Comparison of ENCODE assay signal across 1 cellular context in the genomic region with DNA sequence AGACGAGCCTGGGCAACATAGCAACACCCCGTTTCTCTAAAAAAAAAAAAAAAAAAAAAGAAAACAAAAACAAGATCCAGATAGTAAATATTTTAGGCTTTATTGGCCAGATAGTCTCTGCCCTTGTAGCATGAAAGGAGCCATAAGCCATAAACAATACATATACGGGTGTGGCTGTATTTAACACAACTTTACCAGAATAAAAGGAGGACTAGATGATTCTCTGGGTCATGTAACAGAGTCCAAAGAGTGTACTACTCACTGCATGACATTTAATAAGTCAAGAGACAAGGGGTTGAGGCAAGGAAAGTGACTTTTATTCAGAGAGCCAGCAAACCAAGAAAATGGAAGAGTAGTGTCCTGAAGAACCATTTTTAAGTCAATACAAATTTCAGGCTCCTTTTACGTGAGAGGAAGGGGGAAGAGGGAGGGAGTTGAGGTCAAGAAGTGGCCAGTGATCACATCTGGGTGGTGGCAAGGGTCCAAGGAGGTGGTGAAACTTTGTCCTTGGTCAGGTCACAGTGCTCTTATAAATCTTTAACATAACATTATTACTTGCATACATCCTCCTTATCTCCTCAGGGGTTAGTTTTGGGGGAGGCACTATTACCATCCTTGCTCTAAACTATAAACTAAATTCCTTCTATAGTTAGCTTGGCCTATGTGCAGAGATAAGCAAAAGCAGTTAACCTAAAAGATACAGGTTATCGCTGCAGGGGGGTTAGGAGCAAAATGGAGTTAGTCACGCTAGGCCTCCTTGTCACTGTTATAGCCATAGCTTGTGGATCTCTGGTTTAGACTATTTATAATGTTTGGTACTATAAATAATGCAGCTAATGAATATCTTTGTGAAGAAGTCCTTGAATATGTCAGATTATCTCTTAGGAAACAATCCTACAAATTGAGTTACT.
TF ChIP-seq lines count a peak whose summit lies in the region.

No MANE protein-coding gene starts in this region.

TF ChIP-seq in K562, 482 proteins besides CTCF, POLR2A, EP300 and RAD21 (continues in another document):
- TF ChIP-seq, protein P1, sequence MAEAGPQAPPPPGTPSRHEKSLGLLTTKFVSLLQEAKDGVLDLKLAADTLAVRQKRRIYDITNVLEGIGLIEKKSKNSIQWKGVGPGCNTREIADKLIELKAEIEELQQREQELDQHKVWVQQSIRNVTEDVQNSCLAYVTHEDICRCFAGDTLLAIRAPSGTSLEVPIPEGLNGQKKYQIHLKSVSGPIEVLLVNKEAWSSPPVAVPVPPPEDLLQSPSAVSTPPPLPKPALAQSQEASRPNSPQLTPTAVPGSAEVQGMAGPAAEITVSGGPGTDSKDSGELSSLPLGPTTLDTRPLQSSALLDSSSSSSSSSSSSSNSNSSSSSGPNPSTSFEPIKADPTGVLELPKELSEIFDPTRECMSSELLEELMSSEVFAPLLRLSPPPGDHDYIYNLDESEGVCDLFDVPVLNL (CRISPR knock-in tag; IDR thresholded peaks at IDR 0.05; ENCODE audit: low read depth) = no peak
- TF ChIP-seq SMAD3 (CRISPR knock-in tag; conservative IDR thresholded peaks at IDR 0.05) = peak; percentile 97
- no peak for TF ChIP-seq RFX5 (IDR thresholded peaks at IDR 0.05; ENCODE audit: low read depth, low read length)
- TF ChIP-seq NFRKB (IDR thresholded peaks at IDR 0.05; ENCODE audit: low read depth) = no peak
- TF ChIP-seq, protein P2, sequence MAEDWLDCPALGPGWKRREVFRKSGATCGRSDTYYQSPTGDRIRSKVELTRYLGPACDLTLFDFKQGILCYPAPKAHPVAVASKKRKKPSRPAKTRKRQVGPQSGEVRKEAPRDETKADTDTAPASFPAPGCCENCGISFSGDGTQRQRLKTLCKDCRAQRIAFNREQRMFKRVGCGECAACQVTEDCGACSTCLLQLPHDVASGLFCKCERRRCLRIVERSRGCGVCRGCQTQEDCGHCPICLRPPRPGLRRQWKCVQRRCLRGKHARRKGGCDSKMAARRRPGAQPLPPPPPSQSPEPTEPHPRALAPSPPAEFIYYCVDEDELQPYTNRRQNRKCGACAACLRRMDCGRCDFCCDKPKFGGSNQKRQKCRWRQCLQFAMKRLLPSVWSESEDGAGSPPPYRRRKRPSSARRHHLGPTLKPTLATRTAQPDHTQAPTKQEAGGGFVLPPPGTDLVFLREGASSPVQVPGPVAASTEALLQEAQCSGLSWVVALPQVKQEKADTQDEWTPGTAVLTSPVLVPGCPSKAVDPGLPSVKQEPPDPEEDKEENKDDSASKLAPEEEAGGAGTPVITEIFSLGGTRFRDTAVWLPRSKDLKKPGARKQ (CRISPR knock-in tag; IDR thresholded peaks at IDR 0.05) = no peak
- TF ChIP-seq THRAP3 (IDR thresholded peaks at IDR 0.05; ENCODE audit: borderline replicate concordance) = 0 out of 2 replicates have a peak, but pooled peaks have one; percentile 20
- no peak for TF ChIP-seq NR2C1 (IDR thresholded peaks at IDR 0.05)
- peak; percentile 86 for TF ChIP-seq NR2C1 (tag; IDR thresholded peaks at IDR 0.05)
- TF ChIP-seq, protein P3, sequence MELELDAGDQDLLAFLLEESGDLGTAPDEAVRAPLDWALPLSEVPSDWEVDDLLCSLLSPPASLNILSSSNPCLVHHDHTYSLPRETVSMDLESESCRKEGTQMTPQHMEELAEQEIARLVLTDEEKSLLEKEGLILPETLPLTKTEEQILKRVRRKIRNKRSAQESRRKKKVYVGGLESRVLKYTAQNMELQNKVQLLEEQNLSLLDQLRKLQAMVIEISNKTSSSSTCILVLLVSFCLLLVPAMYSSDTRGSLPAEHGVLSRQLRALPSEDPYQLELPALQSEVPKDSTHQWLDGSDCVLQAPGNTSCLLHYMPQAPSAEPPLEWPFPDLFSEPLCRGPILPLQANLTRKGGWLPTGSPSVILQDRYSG (tag; conservative IDR thresholded peaks at IDR 0.05; ENCODE audit: low read depth) = peak; percentile 97
- peak; percentile 73; the same call in 1 of the 2 replicates for TF ChIP-seq TEAD2 (tag; IDR thresholded peaks at IDR 0.05)
- peak; percentile 94 for TF ChIP-seq DMBX1 (CRISPR knock-in tag; IDR thresholded peaks at IDR 0.05; ENCODE audit: borderline replicate concordance)
- TF ChIP-seq BRD9 (IDR thresholded peaks at IDR 0.05; ENCODE audit: low read depth, partially characterized antibody) = no peak
- TF ChIP-seq CXXC5 (CRISPR knock-in tag; IDR thresholded peaks at IDR 0.05) = peak; percentile 66
- TF ChIP-seq HIVEP1 (CRISPR knock-in tag; IDR thresholded peaks at IDR 0.05) = peak; percentile 86; the same call in 1 of the 2 replicates
- TF ChIP-seq, protein P4, sequence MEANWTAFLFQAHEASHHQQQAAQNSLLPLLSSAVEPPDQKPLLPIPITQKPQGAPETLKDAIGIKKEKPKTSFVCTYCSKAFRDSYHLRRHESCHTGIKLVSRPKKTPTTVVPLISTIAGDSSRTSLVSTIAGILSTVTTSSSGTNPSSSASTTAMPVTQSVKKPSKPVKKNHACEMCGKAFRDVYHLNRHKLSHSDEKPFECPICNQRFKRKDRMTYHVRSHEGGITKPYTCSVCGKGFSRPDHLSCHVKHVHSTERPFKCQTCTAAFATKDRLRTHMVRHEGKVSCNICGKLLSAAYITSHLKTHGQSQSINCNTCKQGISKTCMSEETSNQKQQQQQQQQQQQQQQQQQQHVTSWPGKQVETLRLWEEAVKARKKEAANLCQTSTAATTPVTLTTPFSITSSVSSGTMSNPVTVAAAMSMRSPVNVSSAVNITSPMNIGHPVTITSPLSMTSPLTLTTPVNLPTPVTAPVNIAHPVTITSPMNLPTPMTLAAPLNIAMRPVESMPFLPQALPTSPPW (CRISPR knock-in tag; IDR thresholded peaks at IDR 0.05) = peak; percentile 70
- no peak for TF ChIP-seq NRF1 (conservative IDR thresholded peaks at IDR 0.05 in 1 of 2, IDR thresholded peaks at IDR 0.05 in 1 of 2)
- TF ChIP-seq, protein P5, sequence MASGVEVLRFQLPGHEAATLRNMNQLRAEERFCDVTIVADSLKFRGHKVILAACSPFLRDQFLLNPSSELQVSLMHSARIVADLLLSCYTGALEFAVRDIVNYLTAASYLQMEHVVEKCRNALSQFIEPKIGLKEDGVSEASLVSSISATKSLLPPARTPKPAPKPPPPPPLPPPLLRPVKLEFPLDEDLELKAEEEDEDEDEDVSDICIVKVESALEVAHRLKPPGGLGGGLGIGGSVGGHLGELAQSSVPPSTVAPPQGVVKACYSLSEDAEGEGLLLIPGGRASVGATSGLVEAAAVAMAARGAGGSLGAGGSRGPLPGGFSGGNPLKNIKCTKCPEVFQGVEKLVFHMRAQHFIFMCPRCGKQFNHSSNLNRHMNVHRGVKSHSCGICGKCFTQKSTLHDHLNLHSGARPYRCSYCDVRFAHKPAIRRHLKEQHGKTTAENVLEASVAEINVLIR (CRISPR knock-in tag; IDR thresholded peaks at IDR 0.05) = peak; percentile 63
- TF ChIP-seq, protein P6, sequence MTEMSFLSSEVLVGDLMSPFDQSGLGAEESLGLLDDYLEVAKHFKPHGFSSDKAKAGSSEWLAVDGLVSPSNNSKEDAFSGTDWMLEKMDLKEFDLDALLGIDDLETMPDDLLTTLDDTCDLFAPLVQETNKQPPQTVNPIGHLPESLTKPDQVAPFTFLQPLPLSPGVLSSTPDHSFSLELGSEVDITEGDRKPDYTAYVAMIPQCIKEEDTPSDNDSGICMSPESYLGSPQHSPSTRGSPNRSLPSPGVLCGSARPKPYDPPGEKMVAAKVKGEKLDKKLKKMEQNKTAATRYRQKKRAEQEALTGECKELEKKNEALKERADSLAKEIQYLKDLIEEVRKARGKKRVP (CRISPR knock-in tag; IDR thresholded peaks at IDR 0.05) = peak; percentile 84
- TF ChIP-seq SRF (CRISPR knock-in tag; IDR thresholded peaks at IDR 0.05) = no peak
- TF ChIP-seq, protein P7, sequence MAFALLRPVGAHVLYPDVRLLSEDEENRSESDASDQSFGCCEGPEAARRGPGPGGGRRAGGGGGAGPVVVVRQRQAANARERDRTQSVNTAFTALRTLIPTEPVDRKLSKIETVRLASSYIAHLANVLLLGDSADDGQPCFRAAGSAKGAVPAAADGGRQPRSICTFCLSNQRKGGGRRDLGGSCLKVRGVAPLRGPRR (CRISPR knock-in tag; IDR thresholded peaks at IDR 0.05) = peak; percentile 91
- TF ChIP-seq ZNF57 (CRISPR knock-in tag; IDR thresholded peaks at IDR 0.05) = 0 out of 2 replicates have a peak, but pooled peaks have one; percentile 42
- TF ChIP-seq, protein P8, sequence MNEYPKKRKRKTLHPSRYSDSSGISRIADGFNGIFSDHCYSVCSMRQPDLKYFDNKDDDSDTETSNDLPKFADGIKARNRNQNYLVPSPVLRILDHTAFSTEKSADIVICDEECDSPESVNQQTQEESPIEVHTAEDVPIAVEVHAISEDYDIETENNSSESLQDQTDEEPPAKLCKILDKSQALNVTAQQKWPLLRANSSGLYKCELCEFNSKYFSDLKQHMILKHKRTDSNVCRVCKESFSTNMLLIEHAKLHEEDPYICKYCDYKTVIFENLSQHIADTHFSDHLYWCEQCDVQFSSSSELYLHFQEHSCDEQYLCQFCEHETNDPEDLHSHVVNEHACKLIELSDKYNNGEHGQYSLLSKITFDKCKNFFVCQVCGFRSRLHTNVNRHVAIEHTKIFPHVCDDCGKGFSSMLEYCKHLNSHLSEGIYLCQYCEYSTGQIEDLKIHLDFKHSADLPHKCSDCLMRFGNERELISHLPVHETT (CRISPR knock-in tag; conservative IDR thresholded peaks at IDR 0.05 in 1 of 2, IDR thresholded peaks at IDR 0.05 in 1 of 2) = peak in 1 of 2 experiments; percentile 95; a peak in 2 of 4 replicates
- TF ChIP-seq, protein P9, sequence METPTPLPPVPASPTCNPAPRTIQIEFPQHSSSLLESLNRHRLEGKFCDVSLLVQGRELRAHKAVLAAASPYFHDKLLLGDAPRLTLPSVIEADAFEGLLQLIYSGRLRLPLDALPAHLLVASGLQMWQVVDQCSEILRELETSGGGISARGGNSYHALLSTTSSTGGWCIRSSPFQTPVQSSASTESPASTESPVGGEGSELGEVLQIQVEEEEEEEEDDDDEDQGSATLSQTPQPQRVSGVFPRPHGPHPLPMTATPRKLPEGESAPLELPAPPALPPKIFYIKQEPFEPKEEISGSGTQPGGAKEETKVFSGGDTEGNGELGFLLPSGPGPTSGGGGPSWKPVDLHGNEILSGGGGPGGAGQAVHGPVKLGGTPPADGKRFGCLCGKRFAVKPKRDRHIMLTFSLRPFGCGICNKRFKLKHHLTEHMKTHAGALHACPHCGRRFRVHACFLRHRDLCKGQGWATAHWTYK (CRISPR knock-in tag; IDR thresholded peaks at IDR 0.05) = peak; percentile 93
- peak; percentile 87; the same call in 1 of the 2 replicates for TF ChIP-seq ZNF76 (CRISPR knock-in tag; IDR thresholded peaks at IDR 0.05; ENCODE audit: borderline replicate concordance)
- TF ChIP-seq ZNF444 (CRISPR knock-in tag; IDR thresholded peaks at IDR 0.05) = peak; percentile 68; the same call in 1 of the 2 replicates
- TF ChIP-seq, protein P10, sequence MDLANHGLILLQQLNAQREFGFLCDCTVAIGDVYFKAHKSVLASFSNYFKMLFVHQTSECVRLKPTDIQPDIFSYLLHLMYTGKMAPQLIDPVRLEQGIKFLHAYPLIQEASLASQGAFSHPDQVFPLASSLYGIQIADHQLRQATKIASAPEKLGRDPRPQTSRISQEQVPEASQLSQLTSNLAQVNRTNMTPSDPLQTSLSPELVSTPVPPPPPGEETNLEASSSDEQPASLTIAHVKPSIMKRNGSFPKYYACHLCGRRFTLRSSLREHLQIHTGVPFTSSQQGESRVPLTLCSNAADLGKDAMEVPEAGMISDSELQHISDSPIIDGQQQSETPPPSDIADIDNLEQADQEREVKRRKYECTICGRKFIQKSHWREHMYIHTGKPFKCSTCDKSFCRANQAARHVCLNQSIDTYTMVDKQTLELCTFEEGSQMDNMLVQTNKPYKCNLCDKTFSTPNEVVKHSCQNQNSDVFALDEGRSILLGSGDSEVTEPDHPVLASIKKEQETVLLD (IDR thresholded peaks at IDR 0.05) = no peak
- TF ChIP-seq, protein P11, sequence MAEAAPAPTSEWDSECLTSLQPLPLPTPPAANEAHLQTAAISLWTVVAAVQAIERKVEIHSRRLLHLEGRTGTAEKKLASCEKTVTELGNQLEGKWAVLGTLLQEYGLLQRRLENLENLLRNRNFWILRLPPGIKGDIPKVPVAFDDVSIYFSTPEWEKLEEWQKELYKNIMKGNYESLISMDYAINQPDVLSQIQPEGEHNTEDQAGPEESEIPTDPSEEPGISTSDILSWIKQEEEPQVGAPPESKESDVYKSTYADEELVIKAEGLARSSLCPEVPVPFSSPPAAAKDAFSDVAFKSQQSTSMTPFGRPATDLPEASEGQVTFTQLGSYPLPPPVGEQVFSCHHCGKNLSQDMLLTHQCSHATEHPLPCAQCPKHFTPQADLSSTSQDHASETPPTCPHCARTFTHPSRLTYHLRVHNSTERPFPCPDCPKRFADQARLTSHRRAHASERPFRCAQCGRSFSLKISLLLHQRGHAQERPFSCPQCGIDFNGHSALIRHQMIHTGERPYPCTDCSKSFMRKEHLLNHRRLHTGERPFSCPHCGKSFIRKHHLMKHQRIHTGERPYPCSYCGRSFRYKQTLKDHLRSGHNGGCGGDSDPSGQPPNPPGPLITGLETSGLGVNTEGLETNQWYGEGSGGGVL (CRISPR knock-in tag; IDR thresholded peaks at IDR 0.05) = 0 out of 2 replicates have a peak, but pooled peaks have one; percentile 15
- no peak for TF ChIP-seq NEUROD1 (IDR thresholded peaks at IDR 0.05; ENCODE audit: borderline replicate concordance, low read depth, low read length, partially characterized antibody)
- TF ChIP-seq KLF13 (tag; IDR thresholded peaks at IDR 0.05; ENCODE audit: borderline replicate concordance, low read depth) = peak; percentile 66; the same call in 1 of the 2 replicates
- TF ChIP-seq PYGO2 (tag; IDR thresholded peaks at IDR 0.05) = peak; percentile 82
- no peak for TF ChIP-seq MTA1 (IDR thresholded peaks at IDR 0.05; ENCODE audit: borderline replicate concordance)
- peak; percentile 79 for TF ChIP-seq ZNF134 (CRISPR knock-in tag; conservative IDR thresholded peaks at IDR 0.05)
- TF ChIP-seq ZSCAN29 (IDR thresholded peaks at IDR 0.05) = no peak
- TF ChIP-seq, protein P12, sequence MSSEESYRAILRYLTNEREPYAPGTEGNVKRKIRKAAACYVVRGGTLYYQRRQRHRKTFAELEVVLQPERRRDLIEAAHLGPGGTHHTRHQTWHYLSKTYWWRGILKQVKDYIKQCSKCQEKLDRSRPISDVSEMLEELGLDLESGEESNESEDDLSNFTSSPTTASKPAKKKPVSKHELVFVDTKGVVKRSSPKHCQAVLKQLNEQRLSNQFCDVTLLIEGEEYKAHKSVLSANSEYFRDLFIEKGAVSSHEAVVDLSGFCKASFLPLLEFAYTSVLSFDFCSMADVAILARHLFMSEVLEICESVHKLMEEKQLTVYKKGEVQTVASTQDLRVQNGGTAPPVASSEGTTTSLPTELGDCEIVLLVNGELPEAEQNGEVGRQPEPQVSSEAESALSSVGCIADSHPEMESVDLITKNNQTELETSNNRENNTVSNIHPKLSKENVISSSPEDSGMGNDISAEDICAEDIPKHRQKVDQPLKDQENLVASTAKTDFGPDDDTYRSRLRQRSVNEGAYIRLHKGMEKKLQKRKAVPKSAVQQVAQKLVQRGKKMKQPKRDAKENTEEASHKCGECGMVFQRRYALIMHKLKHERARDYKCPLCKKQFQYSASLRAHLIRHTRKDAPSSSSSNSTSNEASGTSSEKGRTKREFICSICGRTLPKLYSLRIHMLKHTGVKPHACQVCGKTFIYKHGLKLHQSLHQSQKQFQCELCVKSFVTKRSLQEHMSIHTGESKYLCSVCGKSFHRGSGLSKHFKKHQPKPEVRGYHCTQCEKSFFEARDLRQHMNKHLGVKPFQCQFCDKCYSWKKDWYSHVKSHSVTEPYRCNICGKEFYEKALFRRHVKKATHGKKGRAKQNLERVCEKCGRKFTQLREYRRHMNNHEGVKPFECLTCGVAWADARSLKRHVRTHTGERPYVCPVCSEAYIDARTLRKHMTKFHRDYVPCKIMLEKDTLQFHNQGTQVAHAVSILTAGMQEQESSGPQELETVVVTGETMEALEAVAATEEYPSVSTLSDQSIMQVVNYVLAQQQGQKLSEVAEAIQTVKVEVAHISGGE (CRISPR knock-in tag; IDR thresholded peaks at IDR 0.05) = peak in 1 of 3 experiments; percentile 65; a peak in 2 of 6 replicates
- TF ChIP-seq ERF (CRISPR knock-in tag; IDR thresholded peaks at IDR 0.05) = peak; percentile 84; the same call in 1 of the 2 replicates
